ENCODE assay signal across 10 cellular contexts in the genomic region with DNA sequence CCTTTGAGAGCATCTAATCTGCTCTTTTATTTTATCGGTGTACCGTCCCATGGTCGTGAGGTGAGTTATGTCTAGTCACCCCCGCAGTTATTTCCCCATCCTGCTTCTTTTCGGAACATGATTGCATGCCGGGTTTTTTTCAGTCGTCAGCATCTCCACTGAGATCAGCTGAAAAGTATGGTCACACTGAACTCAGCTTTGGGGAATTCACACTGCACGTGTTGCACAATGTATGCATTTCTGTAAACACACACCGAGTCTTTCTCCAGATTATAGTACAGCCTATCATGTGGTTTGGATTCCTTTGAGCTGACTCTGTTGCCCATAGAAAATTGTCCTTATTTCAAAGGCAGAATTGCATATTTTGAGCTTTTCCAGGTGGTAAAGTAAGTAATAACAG. TPM values are rescaled to one million over a fixed set of nuclear protein-coding genes. Genes with fewer than 3 reads are reported as not detected.
DNase-seq lines count a peak whose midpoint lies in the region; ATAC-seq and TF ChIP-seq lines count a peak whose summit lies in the region.
"Had no signal": no experiment of that assay in that cellular context is flagged by ENCODE, and none has a peak within 500 bp of the region (broad histone marks: within the 10 kb centered on the region; RNA-seq: fewer than 3 reads in every experiment).

No MANE protein-coding gene starts in this region.

- DNase-seq in NOMO-1 (lab: John Stamatoyannopoulos, UW; ENCODE audit: unreplicated experiment in 2 of 2), result peak; percentile 31 to 83
- no peak for DNase-seq in NOMO-1 treated with dmso at 0.1 percent for 144 hours (lab: John Stamatoyannopoulos, UW; ENCODE audit: unreplicated experiment)
- DNase-seq in SJCRH30, result peak; percentile 7 to 9
- DNase-seq in foreskin fibroblast, result peak; percentile 96 to 97
- DNase-seq in testis, result peak; percentile 22
- DNase-seq in activated CD4-positive, alpha-beta T cell treated with anti-CD3 and anti-CD28 coated beads, Interleukin-2, amount 50 U/mL, for 48 hours, result no peak
- DNase-seq in activated T-cell treated with anti-CD3 and anti-CD28 coated beads, Interleukin-2, amount 50 U/mL, for 48 hours, result no peak
- DNase-seq: glutamatergic neuron had no signal

- TF ChIP-seq POLR2A in testis (IDR thresholded peaks at IDR 0.05), result no peak

- H3K4me3 ChIP-seq in SJCRH30 (no peak overlapping the region), foreskin fibroblast (ENCODE audit: low read depth in 1 of 2, low read length in 2 of 2) (no peak overlapping the region), testis (no peak overlapping the region)

- H3K27ac ChIP-seq in SJCRH30, result no peak overlapping the region
- no peak overlapping the region for H3K27ac ChIP-seq in testis
- H3K27ac ChIP-seq: 22Rv1 had no signal

- 75 to 85% methylated on average over 9 of the region's 9 CpGs for WGBS in testis, 2 donors

- H3K36me3 ChIP-seq in SJCRH30 (no peaks in the 10 kb centered on the region), testis (ENCODE audit: low read depth, missing control alignments) (no peaks in the 10 kb centered on the region)

- H3K9me3 ChIP-seq in SJCRH30 (replicated peaks), result no peaks in the 10 kb centered on the region
- H3K9me3 ChIP-seq in testis, result no peaks in the 10 kb centered on the region

- H3K27me3 ChIP-seq in SJCRH30, result no peaks in the 10 kb centered on the region
- H3K27me3 ChIP-seq in testis, result no peaks in the 10 kb centered on the region

- 0 out of 2 replicates have a peak, but pooled peaks cover 5% of the 10 kb centered on the region for H3K4me1 ChIP-seq in SJCRH30
- H3K4me1 ChIP-seq in testis, result no peaks in the 10 kb centered on the region

- no peak for TF ChIP-seq CTCF in foreskin fibroblast (IDR thresholded peaks at IDR 0.05; ENCODE audit: low read depth, low read length)
- no peak for TF ChIP-seq CTCF in testis (IDR thresholded peaks at IDR 0.05)

- intact Hi-C loops in testis (cut with DNase I; ENCODE audit: low total_unique reads), result no loop called here

- ATAC-seq in HG03520 (IDR thresholded peaks at IDR 0.05; ENCODE audit: unreplicated experiment), result no peak

RNA-seq across cellular contexts. Expression of gene PLXNC1, which starts 24.6 kb away (rescaled TPM):
- total RNA-seq in SJCRH30 (2014; rRNA removed; shearing (Covaris generic)), result 0.05 and 0.08 TPM in 2 replicates
- 100 to 1,000 TPM in 1 of 2 donors, 10 to 100 TPM in 1; 96.5 to 201 TPM for total RNA-seq in testis
- 36.5 TPM for polyA plus RNA-seq in testis (ENCODE audit: insufficient read depth, low read depth, low replicate concordance)

Comparison
In these comparisons a context has a peak if more than half of its experiments do, and no peak if none do; other contexts are left out.
1. DNase-seq: peak in NOMO-1 (2 of 2), SJCRH30 (2 of 2), foreskin fibroblast (2 of 2) and testis (single experiment); none in NOMO-1 treated with dmso at 0.1 percent for 144 hours (single experiment), activated CD4-positive, alpha-beta T cell treated with anti-CD3 and anti-CD28 coated beads, Interleukin-2, amount 50 U/mL, for 48 hours (0 of 2) and activated T-cell treated with anti-CD3 and anti-CD28 coated beads, Interleukin-2, amount 50 U/mL, for 48 hours (0 of 2).
2. RNA of gene PLXNC1, which starts 24.6 kb away (total RNA-seq): 96.5 to 201 TPM in testis; 0.05 to 0.08 TPM in SJCRH30; every median in the first group is over 10 times any median in the second.